Comparison of ENCODE assay signal across 2 cellular contexts in genomic region chr16:104828-105374, GRCh38.
TF ChIP-seq lines count a peak whose summit lies in the region.

No MANE protein-coding gene starts in this region.

TF ChIP-seq in A549, 52 proteins besides CTCF, POLR2A, EP300 and RAD21:
- TF ChIP-seq MAFK (IDR thresholded peaks at IDR 0.05; ENCODE audit: partially characterized antibody) (peak; percentile 68), HEYL (CRISPR knock-in tag; IDR thresholded peaks at IDR 0.05) (no peak), SREBF2 (IDR thresholded peaks at IDR 0.05) (no peak)
TF ChIP-seq in A549: peak in this region for 1.

TF ChIP-seq in IMR-90, 13 proteins besides CTCF, POLR2A, EP300 and RAD21:
- TF ChIP-seq BHLHE40 (IDR thresholded peaks at IDR 0.05; ENCODE audit: low read depth, low read length) (no peak), MXI1 (IDR thresholded peaks at IDR 0.05; ENCODE audit: borderline replicate concordance, low read depth, low read length) (no peak), MAFK (IDR thresholded peaks at IDR 0.05; ENCODE audit: low read depth, low read length) (peak; percentile 33; the same call in 1 of the 2 replicates), MAZ (IDR thresholded peaks at IDR 0.05; ENCODE audit: borderline replicate concordance, low read depth, low read length) (no peak)
